Comparison of ENCODE assay signal across 8 cellular contexts in the genomic region with DNA sequence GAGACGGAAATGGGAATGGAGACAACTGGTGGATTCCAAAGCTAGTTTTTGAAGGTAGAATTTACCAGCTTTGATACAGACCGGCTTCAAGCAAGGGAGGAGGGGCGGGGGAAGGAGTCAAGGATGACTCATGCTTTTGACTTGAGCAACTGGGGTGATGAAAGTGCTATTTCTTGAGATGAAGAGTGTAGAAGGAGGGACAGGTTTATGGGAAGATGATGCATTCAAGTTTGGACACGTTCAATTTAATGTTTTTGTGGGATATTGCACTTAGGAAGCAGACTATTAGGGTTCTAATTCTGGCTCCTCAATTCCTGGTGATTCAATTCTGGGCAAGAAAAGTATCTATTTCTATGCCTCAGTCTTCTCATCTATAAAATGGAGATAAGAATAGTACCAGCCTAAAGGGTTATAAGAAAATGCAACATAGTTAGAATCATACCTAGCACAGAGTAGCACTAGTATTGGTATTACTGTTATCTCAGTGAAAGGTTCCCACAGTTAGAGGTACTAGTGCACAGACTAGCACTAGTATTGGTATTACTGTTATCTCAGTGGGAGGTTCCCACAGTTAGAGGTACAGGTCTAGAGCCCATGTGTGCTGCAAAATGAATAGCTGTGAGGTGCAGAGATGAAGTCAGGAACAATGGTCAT. TPM values are rescaled to one million over a fixed set of nuclear protein-coding genes. Genes with fewer than 3 reads are reported as not detected.
DNase-seq lines count a peak whose midpoint lies in the region; ATAC-seq and TF ChIP-seq lines count a peak whose summit lies in the region.

No MANE protein-coding gene starts in this region.

- intact Hi-C loops in MCF 10A (cut with micrococcal nuclease) (loop anchor here (5.0 kb wide), 1 partner anchor 72 kb away; no protein-coding TSS in a partner anchor), breast epithelium (cut with DNase I; ENCODE audit: low total_unique reads) (no loop called here), aorta (cut with DNase I) (loop anchor here in 1 of 2 donors (5.0 kb wide), 1 partner anchor 77 kb away; no protein-coding TSS in a partner anchor), posterior vena cava (cut with DNase I) (no loop called here)

- TF ChIP-seq CTCF in MCF 10A (IDR thresholded peaks at IDR 0.05; ENCODE audit: unreplicated experiment) (no peak), breast epithelium (IDR thresholded peaks at IDR 0.05) (no peak), cardiac fibroblast (IDR thresholded peaks at IDR 0.05; ENCODE audit: low read depth, low read length) (no peak)

- TSS peak; percentile 51 for BruUV-seq in MCF 10A (replicated peaks; lab: Mats Ljungman, UMichigan)

- POLR2A ChIA-PET in MCF 10A (lab: Yijun Ruan, JAX) = interaction anchor here (0.6 to 4.2 kb wide), 11 partner anchors 8 to 322 kb away, joined by 3 to 23 read pairs (median 6); a partner anchor contains a TSS

- H2BK5ac ChIP-seq in neuronal stem cell (ENCODE audit: low read length) = no peak overlapping the region

- no peaks in the 10 kb centered on the region for H3K36me3 Mint-ChIP-seq in MCF 10A (ENCODE audit: insufficient read depth, unreplicated experiment)

- no peak overlapping the region for H4K8ac ChIP-seq in neuronal stem cell (ENCODE audit: low read depth, low read length)

- H3K4me1 ChIP-seq in breast epithelium (peaks cover 0 to 3% of the 10 kb centered on the region in 2 donors), neuronal stem cell (ENCODE audit: control insufficient read depth in 2 of 2, insufficient read depth in 1 of 2, low read depth in 1 of 2, low read length in 2 of 2) (peaks cover 5 to 12% of the 10 kb centered on the region in 2 donors), aorta (ENCODE audit: control insufficient read depth in 1 of 2, insufficient read depth in 2 of 2, low read length in 2 of 2) (no peaks in the 10 kb centered on the region)

- H2BK120ac ChIP-seq in neuronal stem cell (ENCODE audit: low read depth, low read length) = no peak overlapping the region

- no peaks in the 10 kb centered on the region for H3K9me3 Mint-ChIP-seq in MCF 10A (ENCODE audit: unreplicated experiment)

- H3K4me3 ChIP-seq in breast epithelium (no peak overlapping the region), cardiac fibroblast (replicated peaks in 1 of 2; ENCODE audit: low read depth in 2 of 2, low read length in 2 of 2) (no peak overlapping the region), neuronal stem cell (ENCODE audit: low read length in 2 of 2) (no peak overlapping the region), aorta (ENCODE audit: low read length in 2 of 2) (no peak overlapping the region)

- H2BK12ac ChIP-seq in neuronal stem cell (ENCODE audit: low read length) = no peak overlapping the region

- ATAC-seq in HG03060 (IDR thresholded peaks at IDR 0.05; ENCODE audit: low read depth, unreplicated experiment) = peak; percentile 88
- ATAC-seq in aorta (ENCODE audit: low FRiP score) = peak; percentile 66

- H3K27me3 ChIP-seq in breast epithelium (peaks cover 5 to 14% of the 10 kb centered on the region in 2 donors), neuronal stem cell (ENCODE audit: control insufficient read depth in 3 of 3, insufficient read depth in 3 of 3, low read depth in 1 of 3, low read length in 3 of 3) (peaks cover 0 to 44% (median 23%) of the 10 kb centered on the region in 3 experiments), aorta (ENCODE audit: control insufficient read depth in 1 of 2, insufficient read depth in 2 of 2, low read length in 1 of 2) (no peaks in the 10 kb centered on the region)

- no peak overlapping the region for H2BK15ac ChIP-seq in neuronal stem cell (ENCODE audit: low read length)

- no peak overlapping the region for H3K23ac ChIP-seq in neuronal stem cell (ENCODE audit: low read depth, low read length, poor library complexity)

- H3K4ac ChIP-seq in neuronal stem cell (ENCODE audit: low read length) = no peak overlapping the region

- H3K4me1 Mint-ChIP-seq in MCF 10A (ENCODE audit: insufficient read depth, unreplicated experiment) = peaks cover 38% of the 10 kb centered on the region

- no peaks in the 10 kb centered on the region for H3K9me3 ChIP-seq in breast epithelium
- H3K9me3 ChIP-seq in neuronal stem cell (replicated peaks in 1 of 2; ENCODE audit: control insufficient read depth in 2 of 2, insufficient read depth in 1 of 2, low read depth in 1 of 2, low read length in 2 of 2) = no peaks in the 10 kb centered on the region
- H3K9me3 ChIP-seq in aorta (ENCODE audit: control insufficient read depth, low read length) = no peaks in the 10 kb centered on the region

- no CpG with 5 or more reads among the region's 4 CpGs for WGBS in neuronal stem cell (ENCODE audit: extremely low coverage in 2 of 2, insufficient read length in 2 of 2, insufficient replicate concordance in 1 of 2), 2 donors
- WGBS in aorta, 2 donors = 9 to 17% methylated on average over 4 of the region's 4 CpGs

- H3K18ac ChIP-seq in neuronal stem cell (ENCODE audit: low read length) = no peak overlapping the region

- TF ChIP-seq POLR2A in breast epithelium (IDR thresholded peaks at IDR 0.05) = no peak

- no peak overlapping the region for H2AK5ac ChIP-seq in neuronal stem cell (ENCODE audit: low read depth, low read length)

- DNase-seq in MCF 10A (ENCODE audit: unreplicated experiment) (peak; percentile 99), breast epithelium (ENCODE audit: low spot score in 2 of 2) (no peak), SKM-1 (lab: John Stamatoyannopoulos, UW; ENCODE audit: unreplicated experiment) (peak; percentile 64), cardiac fibroblast (ENCODE audit: low read depth in 2 of 2) (peak; percentile 82 to 94), neuronal stem cell (ENCODE audit: low spot score) (no peak), aorta (peak; percentile 59 to 79), posterior vena cava (ENCODE audit: low spot score) (no peak)

- H3K27me3 Mint-ChIP-seq in MCF 10A (ENCODE audit: insufficient read depth, unreplicated experiment) = no peaks in the 10 kb centered on the region

- CTCF ChIA-PET in MCF 10A (lab: Yijun Ruan, JAX) = interaction anchor here (0.6 to 28.1 kb wide), 7 partner anchors 11 to 298 kb away, joined by 3 to 642 read pairs (median 3); no protein-coding TSS in a partner anchor

- H4K91ac ChIP-seq in neuronal stem cell (ENCODE audit: low read depth, low read length, poor library complexity) = no peak overlapping the region

- peak overlapping the region; percentile 21 for H2AFZ ChIP-seq in neuronal stem cell (ENCODE audit: low read length)

- H3K9ac ChIP-seq in neuronal stem cell (ENCODE audit: low read depth, low read length, poor library complexity) = no peak overlapping the region

- peak overlapping the region; percentile 12 for H3K4me2 ChIP-seq in neuronal stem cell (ENCODE audit: insufficient read depth, low read length, poor library complexity, severe bottlenecking)

- peak overlapping the region; percentile 69 for H3K27ac Mint-ChIP-seq in MCF 10A (ENCODE audit: low read depth, unreplicated experiment)

- H3K4me3 Mint-ChIP-seq in MCF 10A (ENCODE audit: unreplicated experiment) = peak overlapping the region; percentile 11

- H3K36me3 ChIP-seq in breast epithelium (no peaks in the 10 kb centered on the region), neuronal stem cell (replicated peaks in 1 of 2; ENCODE audit: control insufficient read depth in 2 of 2, insufficient read depth in 2 of 2, low read length in 2 of 2) (no peaks in the 10 kb centered on the region), aorta (ENCODE audit: control insufficient read depth in 1 of 2, insufficient read depth in 2 of 2, low read length in 1 of 2) (no peaks in the 10 kb centered on the region)

- no peak overlapping the region for H3K14ac ChIP-seq in neuronal stem cell (ENCODE audit: low read length)

- no peaks in the 10 kb centered on the region for H3K79me1 ChIP-seq in neuronal stem cell (ENCODE audit: low read depth, low read length)

- no peak overlapping the region for H3K27ac ChIP-seq in breast epithelium
- H3K27ac ChIP-seq in neuronal stem cell (replicated peaks; ENCODE audit: low read length) = peak overlapping the region; percentile 57
- no peak overlapping the region for H3K27ac ChIP-seq in aorta (ENCODE audit: low read depth in 1 of 2, low read length in 2 of 2)

RNA-seq across cellular contexts. Expression of a gene that starts 4.6 kb away (rescaled TPM):
- 0.40 and 0.96 TPM in 2 replicates for total RNA-seq in MCF 10A (2022)
- under 1 TPM; under 0.01 to 0.29 (median 0.16) TPM for total RNA-seq in breast epithelium
- polyA plus RNA-seq in neuronal stem cell (2013, experiment 1 of 2) = 0.15 TPM
- polyA plus RNA-seq in neuronal stem cell (2013, experiment 2 of 2) = 0.14 TPM
- under 1 TPM in 1 of 2 donors, not detected in 1; 0.55 TPM for total RNA-seq in aorta
- under 1 TPM in 1 of 2 donors, not detected in 1; 0.28 TPM for polyA plus RNA-seq in aorta
- total RNA-seq in posterior vena cava = under 1 TPM; 0.37 to 0.52 TPM

Comparison
In these comparisons a context has a peak if more than half of its experiments do, and no peak if none do; other contexts are left out.
1. DNase-seq: peak in MCF 10A (single experiment), SKM-1 (single experiment), cardiac fibroblast (2 of 2) and aorta (2 of 2); none in breast epithelium (0 of 2), neuronal stem cell (single experiment) and posterior vena cava (single experiment).